In the genomic region with DNA sequence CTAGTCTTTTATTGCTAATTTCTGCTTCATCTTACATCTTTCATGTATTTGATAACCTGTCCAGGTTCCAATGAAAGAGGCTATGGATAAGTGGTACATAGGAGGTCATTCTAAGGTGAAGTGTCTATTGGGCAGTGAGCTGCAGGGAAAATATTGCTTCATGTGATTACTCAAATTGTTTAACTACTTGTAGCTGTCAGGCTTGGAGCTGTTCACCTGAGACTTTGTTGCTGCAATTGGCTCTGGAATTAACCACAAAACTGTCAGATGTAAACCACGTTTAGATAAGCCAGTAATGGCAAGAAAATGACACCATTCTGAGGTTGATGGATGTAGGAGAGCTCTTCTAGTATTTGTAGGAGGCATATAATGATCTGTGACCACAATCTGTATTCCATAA, we compare ENCODE assay signal across 1 cellular context.
TF ChIP-seq lines count a peak whose summit lies in the region.

No MANE protein-coding gene starts in this region.

TF ChIP-seq in HEK293, 187 proteins besides CTCF, POLR2A, EP300 and RAD21 (continued from another document and continues in another):
- TF ChIP-seq, protein P1, sequence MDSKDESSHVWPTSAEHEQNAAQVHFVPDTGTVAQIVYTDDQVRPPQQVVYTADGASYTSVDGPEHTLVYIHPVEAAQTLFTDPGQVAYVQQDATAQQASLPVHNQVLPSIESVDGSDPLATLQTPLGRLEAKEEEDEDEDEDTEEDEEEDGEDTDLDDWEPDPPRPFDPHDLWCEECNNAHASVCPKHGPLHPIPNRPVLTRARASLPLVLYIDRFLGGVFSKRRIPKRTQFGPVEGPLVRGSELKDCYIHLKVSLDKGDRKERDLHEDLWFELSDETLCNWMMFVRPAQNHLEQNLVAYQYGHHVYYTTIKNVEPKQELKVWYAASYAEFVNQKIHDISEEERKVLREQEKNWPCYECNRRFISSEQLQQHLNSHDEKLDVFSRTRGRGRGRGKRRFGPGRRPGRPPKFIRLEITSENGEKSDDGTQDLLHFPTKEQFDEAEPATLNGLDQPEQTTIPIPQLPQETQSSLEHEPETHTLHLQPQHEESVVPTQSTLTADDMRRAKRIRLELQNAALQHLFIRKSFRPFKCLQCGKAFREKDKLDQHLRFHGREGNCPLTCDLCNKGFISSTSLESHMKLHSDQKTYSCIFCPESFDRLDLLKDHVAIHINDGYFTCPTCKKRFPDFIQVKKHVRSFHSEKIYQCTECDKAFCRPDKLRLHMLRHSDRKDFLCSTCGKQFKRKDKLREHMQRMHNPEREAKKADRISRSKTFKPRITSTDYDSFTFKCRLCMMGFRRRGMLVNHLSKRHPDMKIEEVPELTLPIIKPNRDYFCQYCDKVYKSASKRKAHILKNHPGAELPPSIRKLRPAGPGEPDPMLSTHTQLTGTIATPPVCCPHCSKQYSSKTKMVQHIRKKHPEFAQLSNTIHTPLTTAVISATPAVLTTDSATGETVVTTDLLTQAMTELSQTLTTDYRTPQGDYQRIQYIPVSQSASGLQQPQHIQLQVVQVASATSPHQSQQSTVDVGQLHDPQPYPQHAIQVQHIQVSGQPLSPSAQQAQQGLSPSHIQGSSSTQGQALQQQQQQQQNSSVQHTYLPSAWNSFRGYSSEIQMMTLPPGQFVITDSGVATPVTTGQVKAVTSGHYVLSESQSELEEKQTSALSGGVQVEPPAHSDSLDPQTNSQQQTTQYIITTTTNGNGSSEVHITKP (tag by site-specific recombination; IDR thresholded peaks at IDR 0.05) = no peak
- 0 out of 2 replicates have a peak, but pooled peaks have one; percentile 37 for TF ChIP-seq REST (tag by site-specific recombination; IDR thresholded peaks at IDR 0.05)
- TF ChIP-seq ZNF518A (tag by site-specific recombination; conservative IDR thresholded peaks at IDR 0.05; ENCODE audit: low read depth) = no peak
- TF ChIP-seq, protein P2, sequence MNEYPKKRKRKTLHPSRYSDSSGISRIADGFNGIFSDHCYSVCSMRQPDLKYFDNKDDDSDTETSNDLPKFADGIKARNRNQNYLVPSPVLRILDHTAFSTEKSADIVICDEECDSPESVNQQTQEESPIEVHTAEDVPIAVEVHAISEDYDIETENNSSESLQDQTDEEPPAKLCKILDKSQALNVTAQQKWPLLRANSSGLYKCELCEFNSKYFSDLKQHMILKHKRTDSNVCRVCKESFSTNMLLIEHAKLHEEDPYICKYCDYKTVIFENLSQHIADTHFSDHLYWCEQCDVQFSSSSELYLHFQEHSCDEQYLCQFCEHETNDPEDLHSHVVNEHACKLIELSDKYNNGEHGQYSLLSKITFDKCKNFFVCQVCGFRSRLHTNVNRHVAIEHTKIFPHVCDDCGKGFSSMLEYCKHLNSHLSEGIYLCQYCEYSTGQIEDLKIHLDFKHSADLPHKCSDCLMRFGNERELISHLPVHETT (tag by site-specific recombination; IDR thresholded peaks at IDR 0.05) = no peak
- TF ChIP-seq, protein P3, sequence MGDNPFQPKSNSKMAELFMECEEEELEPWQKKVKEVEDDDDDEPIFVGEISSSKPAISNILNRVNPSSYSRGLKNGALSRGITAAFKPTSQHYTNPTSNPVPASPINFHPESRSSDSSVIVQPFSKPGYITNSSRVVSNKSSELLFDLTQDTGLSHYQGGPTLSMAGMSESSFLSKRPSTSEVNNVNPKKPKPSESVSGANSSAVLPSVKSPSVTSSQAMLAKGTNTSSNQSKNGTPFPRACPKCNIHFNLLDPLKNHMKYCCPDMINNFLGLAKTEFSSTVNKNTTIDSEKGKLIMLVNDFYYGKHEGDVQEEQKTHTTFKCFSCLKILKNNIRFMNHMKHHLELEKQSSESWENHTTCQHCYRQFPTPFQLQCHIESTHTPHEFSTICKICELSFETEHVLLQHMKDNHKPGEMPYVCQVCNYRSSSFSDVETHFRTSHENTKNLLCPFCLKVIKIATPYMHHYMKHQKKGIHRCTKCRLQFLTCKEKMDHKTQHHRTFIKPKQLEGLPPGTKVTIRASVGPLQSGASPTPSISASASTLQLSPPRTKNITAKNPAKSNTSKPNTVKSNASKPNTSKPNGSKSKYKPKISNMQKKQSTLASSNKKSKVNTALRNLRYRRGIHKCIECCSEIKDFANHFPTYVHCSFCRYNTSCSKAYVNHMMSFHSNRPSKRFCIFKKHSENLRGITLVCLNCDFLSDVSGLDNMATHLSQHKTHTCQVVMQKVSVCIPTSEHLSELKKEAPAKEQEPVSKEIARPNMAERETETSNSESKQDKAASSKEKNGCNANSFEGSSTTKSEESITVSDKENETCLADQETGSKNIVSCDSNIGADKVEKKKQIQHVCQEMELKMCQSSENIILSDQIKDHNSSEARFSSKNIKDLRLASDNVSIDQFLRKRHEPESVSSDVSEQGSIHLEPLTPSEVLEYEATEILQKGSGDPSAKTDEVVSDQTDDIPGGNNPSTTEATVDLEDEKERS (tag by site-specific recombination; IDR thresholded peaks at IDR 0.05) = no peak
- no peak for TF ChIP-seq ZNF629 (tag by site-specific recombination; IDR thresholded peaks at IDR 0.05)
- no peak for TF ChIP-seq ZBTB11 (tag by site-specific recombination; conservative IDR thresholded peaks at IDR 0.05; ENCODE audit: low read depth)
- no peak for TF ChIP-seq ZNF302 (tag by site-specific recombination; IDR thresholded peaks at IDR 0.05; ENCODE audit: low read depth)
- TF ChIP-seq YY2 (tag by site-specific recombination; IDR thresholded peaks at IDR 0.05) = no peak
- TF ChIP-seq ZNF280C (tag by site-specific recombination; IDR thresholded peaks at IDR 0.05) = no peak
- peak; percentile 62 for TF ChIP-seq PRDM6 (tag by site-specific recombination; IDR thresholded peaks at IDR 0.05)
- no peak for TF ChIP-seq SP7 (tag by site-specific recombination; IDR thresholded peaks at IDR 0.05)
